Comparison of ENCODE assay signal across 8 cellular contexts in genomic region chr20:63102720-63103375, GRCh38.
DNase-seq lines count a peak whose midpoint lies in the region; ATAC-seq, FAIRE-seq and TF ChIP-seq lines count a peak whose summit lies in the region.

No MANE protein-coding gene starts in this region.

- no peaks in the 10 kb centered on the region for H3K36me3 ChIP-seq in kidney (ENCODE audit: control insufficient read depth in 1 of 2, insufficient read depth in 2 of 2, low read length in 2 of 2)

- no peak for FAIRE-seq in GM12892 (lab: Jason Lieb, UNC)
- no peak for FAIRE-seq in kidney (lab: Jason Lieb, UNC)

- H3K27ac ChIP-seq in kidney (ENCODE audit: low read depth in 2 of 2, low read length in 2 of 2) = no peak overlapping the region

- no peak for TF ChIP-seq POLR2A in GM12892 (IDR thresholded peaks at IDR 0.05; ENCODE audit: low read depth, low read length)

- H3K9me3 ChIP-seq in kidney (ENCODE audit: control insufficient read depth in 1 of 2, low read length in 2 of 2) = no peaks in the 10 kb centered on the region

- no peaks in the 10 kb centered on the region for H3K4me1 ChIP-seq in kidney (ENCODE audit: control insufficient read depth in 1 of 2, insufficient read depth in 1 of 2, low read depth in 1 of 2, low read length in 2 of 2)

- ATAC-seq in GM18873 (IDR thresholded peaks at IDR 0.05; ENCODE audit: low FRiP score, unreplicated experiment) = no peak
- ATAC-seq in HG02981 (IDR thresholded peaks at IDR 0.05; ENCODE audit: unreplicated experiment) = no peak

- no peak overlapping the region for H3K4me3 ChIP-seq in kidney (ENCODE audit: low read length in 2 of 2)

- intact Hi-C loops in kidney (cut with DNase I) = no loop called here

- no peak for TF ChIP-seq CTCF in kidney (IDR thresholded peaks at IDR 0.05; ENCODE audit: borderline replicate concordance, extremely low read depth, insufficient read depth)

- DNase-seq in GM12892 (ENCODE audit: insufficient read length) (peak; percentile 58), T follicular helper cell (ENCODE audit: low read depth) (peak; percentile 57), amniotic epithelial cell (ENCODE audit: low read depth) (peak; percentile 43), kidney (peak; percentile 71), NCI-H774 (lab: John Stamatoyannopoulos, UW) (no peak)
- peak; percentile 58 to 61 for DNase-seq in stimulated activated CD4-positive, alpha-beta T cell treated with anti-CD3 and anti-CD28 coated beads, Interleukin-1b, Interleukin-23, amount 100 ng/mL, for 4 hours (ENCODE audit: low read depth in 2 of 2)

- H3K9ac ChIP-seq in kidney (ENCODE audit: low read length in 2 of 2) = no peak overlapping the region
